15 cellular contexts compared by ENCODE assay signal in genomic region chr3:7800006-7800780, GRCh38.
A peak's percentile ranks its signal among the peaks of the same experiment; 100 is the strongest.
DNase-seq lines count a peak whose midpoint lies in the region; ATAC-seq and TF ChIP-seq lines count a peak whose summit lies in the region.
"Had no signal": no experiment of that assay in that cellular context is flagged by ENCODE, and none has a peak within 500 bp of the region (broad histone marks: within the 10 kb centered on the region; RNA-seq: fewer than 3 reads in every experiment).

No MANE protein-coding gene starts in this region.

- no peak overlapping the region for H3K27ac ChIP-seq in C4-2B
- H3K27ac ChIP-seq in right lobe of liver = no peak overlapping the region
- H3K27ac ChIP-seq in thyroid gland = no peak overlapping the region

- no peaks in the 10 kb centered on the region for H3K27me3 ChIP-seq in right lobe of liver
- no peaks in the 10 kb centered on the region for H3K27me3 ChIP-seq in thyroid gland

- intact Hi-C loops in right lobe of liver (cut with DNase I) (no loop called here), thyroid gland (cut with DNase I) (no loop called here)

- no peak for ATAC-seq in right lobe of liver
- ATAC-seq in GM18907 (IDR thresholded peaks at IDR 0.05; ENCODE audit: unreplicated experiment) = no peak
- ATAC-seq: activated T-cell treated with anti-CD3 and anti-CD28 coated beads, Interleukin-2, amount 50 U/mL, for 72 hours; stimulated activated memory B cell treated with anti-CD40 and anti-IgM and Interleukin-4, amounts not matched to agents 10 μg/mL and 1 μg/mL and 100 μg/mL, for 72 hours had no signal

- no peak overlapping the region for H3K4me3 ChIP-seq in LNCaP clone FGC (ENCODE audit: low read depth, low read length)
- no peak overlapping the region for H3K4me3 ChIP-seq in right lobe of liver
- H3K4me3 ChIP-seq in thyroid gland (replicated peaks in 1 of 3) = no peak overlapping the region

- TF ChIP-seq CTCF in C4-2B (conservative IDR thresholded peaks at IDR 0.05) = peak; percentile 58
- peak; percentile 37 for TF ChIP-seq CTCF in LNCaP clone FGC (IDR thresholded peaks at IDR 0.05; ENCODE audit: control insufficient read depth, extremely low read depth, insufficient read depth)
- TF ChIP-seq CTCF in right lobe of liver (IDR thresholded peaks at IDR 0.05) = peak in 3 of 4 donors; percentile 14 to 28 (median 21)
- peak in 2 of 6 experiments; percentile 26 to 38 for TF ChIP-seq CTCF in thyroid gland (IDR thresholded peaks at IDR 0.05)

- H3K9me3 ChIP-seq in right lobe of liver (no peaks in the 10 kb centered on the region), thyroid gland (no peaks in the 10 kb centered on the region)

- H3K4me1 ChIP-seq in right lobe of liver = no peaks in the 10 kb centered on the region
- no peaks in the 10 kb centered on the region for H3K4me1 ChIP-seq in thyroid gland

- 36% methylated on average over 4 of the region's 4 CpGs for WGBS in right lobe of liver (ENCODE audit: insufficient coverage, low coverage, low lambda C conversion rate, missing lambda C conversion rate)
- WGBS in thyroid gland, 2 donors = 56 to 66% methylated on average over 4 of the region's 4 CpGs

- H3K36me3 ChIP-seq in right lobe of liver (no peaks in the 10 kb centered on the region), thyroid gland (no peaks in the 10 kb centered on the region)

- TF ChIP-seq POLR2A in right lobe of liver (IDR thresholded peaks at IDR 0.05) = no peak
- no peak for TF ChIP-seq POLR2A in thyroid gland (IDR thresholded peaks at IDR 0.05)

- DNase-seq in LNCaP clone FGC (ENCODE audit: low read depth) (no peak), right lobe of liver (no peak), HuH-7 (ENCODE audit: low spot score) (no peak), thyroid gland (no peak)
- peak; percentile 12 for DNase-seq in central memory CD4-positive, alpha-beta T cell
- DNase-seq in activated CD4-positive, alpha-beta T cell treated with anti-CD3 and anti-CD28 coated beads, Interleukin-2, amount 50 U/mL, for 1 hour = no peak
- DNase-seq: activated B cell treated with CpG ODN at 0.5 μM for 24 hours; activated T-cell treated with anti-CD3 and anti-CD28 coated beads, Interleukin-2, amount 50 U/mL, for 72 hours; cortex of kidney; naive B cell; NCI-H2107; SHP77 had no signal
